8 cellular contexts compared by ENCODE assay signal in genomic region chr7:94509264-94509878, GRCh38. TPM values are rescaled to one million over a fixed set of nuclear protein-coding genes. Genes with fewer than 3 reads are reported as not detected.
DNase-seq lines count a peak whose midpoint lies in the region; ATAC-seq and TF ChIP-seq lines count a peak whose summit lies in the region.

CASD1 (plus strand) TSS chr7:94509809; CDS start chr7:94510085, 276 bp downstream.

- POLR2A ChIA-PET in activated CD4-positive, alpha-beta memory T cell treated with anti-CD3 and anti-CD28 coated beads, Interleukin-2, amount 10 ng/mL, durations not matched to agents 7 days and 5 days (lab: Charles Lee): no interaction called here

- H3K4me3 Mint-ChIP-seq in activated CD4-positive, alpha-beta memory T cell treated with anti-CD3 and anti-CD28 coated beads, Interleukin-2, amount 10 ng/mL, durations not matched to agents 7 days and 5 days: peak within 1 kb of the TSS; percentile 74
- H3K4me3 Mint-ChIP-seq in effector memory CD8-positive, alpha-beta T cell: peak within 1 kb of the TSS in 1 of 2 donors; percentile 78
- peak within 1 kb of the TSS; percentile 80 for H3K4me3 Mint-ChIP-seq in mesothelial cell of epicardium

- DNase-seq in 8988T: peak; percentile 61
- peak; percentile 74 for DNase-seq in NCI-H2227 (lab: John Stamatoyannopoulos, UW; ENCODE audit: unreplicated experiment)
- peak; percentile 67 for DNase-seq in activated CD4-positive, alpha-beta memory T cell treated with anti-CD3 and anti-CD28 coated beads, Interleukin-2, amount 10 ng/mL, durations not matched to agents 7 days and 5 days
- DNase-seq in effector memory CD8-positive, alpha-beta T cell: peak; percentile 57
- peak in 1 of 2 experiments; percentile 26 for DNase-seq in mesothelial cell of epicardium (ENCODE audit: low spot score in 2 of 2, unreplicated experiment in 2 of 2)
- peak; percentile 22 to 39 for DNase-seq in stimulated activated CD8-positive, alpha-beta memory T cell treated with anti-CD3 and anti-CD28 coated beads, Interleukin-2, amount 100 ng/mL, for 1 hour (ENCODE audit: low read depth in 2 of 2)

- H3K27me3 Mint-ChIP-seq in activated CD4-positive, alpha-beta memory T cell treated with anti-CD3 and anti-CD28 coated beads, Interleukin-2, amount 10 ng/mL, durations not matched to agents 7 days and 5 days: no peaks in the 10 kb centered on the region
- H3K27me3 Mint-ChIP-seq in effector memory CD8-positive, alpha-beta T cell: no peaks in the 10 kb centered on the region
- H3K27me3 Mint-ChIP-seq in mesothelial cell of epicardium (ENCODE audit: low read depth): no peaks in the 10 kb centered on the region

- H3K9me3 Mint-ChIP-seq in activated CD4-positive, alpha-beta memory T cell treated with anti-CD3 and anti-CD28 coated beads, Interleukin-2, amount 10 ng/mL, durations not matched to agents 7 days and 5 days: no peaks in the 10 kb centered on the region
- H3K9me3 Mint-ChIP-seq in effector memory CD8-positive, alpha-beta T cell: no peaks in the 10 kb centered on the region
- H3K9me3 Mint-ChIP-seq in mesothelial cell of epicardium: no peaks in the 10 kb centered on the region

- H3K27ac Mint-ChIP-seq in activated CD4-positive, alpha-beta memory T cell treated with anti-CD3 and anti-CD28 coated beads, Interleukin-2, amount 10 ng/mL, durations not matched to agents 7 days and 5 days: peak within 1 kb of the TSS; percentile 85
- H3K27ac Mint-ChIP-seq in effector memory CD8-positive, alpha-beta T cell: peak within 1 kb of the TSS; percentile 72 to 92
- peak within 1 kb of the TSS; percentile 94 for H3K27ac Mint-ChIP-seq in mesothelial cell of epicardium

- peak; percentile 50 for ATAC-seq in GM18505 (IDR thresholded peaks at IDR 0.05; ENCODE audit: unreplicated experiment)
- peak; percentile 53 for ATAC-seq in HG02973 (IDR thresholded peaks at IDR 0.05; ENCODE audit: unreplicated experiment)
- ATAC-seq in effector memory CD8-positive, alpha-beta T cell (replicated peaks): peak; percentile 71

- CTCF ChIA-PET in activated CD4-positive, alpha-beta memory T cell treated with anti-CD3 and anti-CD28 coated beads, Interleukin-2, amount 10 ng/mL, durations not matched to agents 7 days and 5 days (lab: Charles Lee): no interaction called here

- no peak for TF ChIP-seq CTCF in mesothelial cell of epicardium (IDR thresholded peaks at IDR 0.05; ENCODE audit: unreplicated experiment)

- peaks cover 12% of the 10 kb centered on the region for H3K36me3 Mint-ChIP-seq in activated CD4-positive, alpha-beta memory T cell treated with anti-CD3 and anti-CD28 coated beads, Interleukin-2, amount 10 ng/mL, durations not matched to agents 7 days and 5 days (ENCODE audit: low read depth)
- peaks cover 6% of the 10 kb centered on the region for H3K36me3 Mint-ChIP-seq in effector memory CD8-positive, alpha-beta T cell (ENCODE audit: insufficient read depth)
- H3K36me3 Mint-ChIP-seq in mesothelial cell of epicardium: no peaks in the 10 kb centered on the region

- H3K4me1 Mint-ChIP-seq in activated CD4-positive, alpha-beta memory T cell treated with anti-CD3 and anti-CD28 coated beads, Interleukin-2, amount 10 ng/mL, durations not matched to agents 7 days and 5 days: peaks cover 36% of the 10 kb centered on the region
- peaks cover 21 to 37% of the 10 kb centered on the region in 2 donors for H3K4me1 Mint-ChIP-seq in effector memory CD8-positive, alpha-beta T cell (ENCODE audit: low read depth in 2 of 2)
- peaks cover 37% of the 10 kb centered on the region for H3K4me1 Mint-ChIP-seq in mesothelial cell of epicardium

- peak; percentile 51 for TF ChIP-seq POLR2A in GM18505 (IDR thresholded peaks at IDR 0.05; ENCODE audit: borderline replicate concordance, extremely low read depth, insufficient read depth, insufficient read length)

RNA-seq across cellular contexts. Expression of gene CASD1, which starts in this region (rescaled TPM):
- total RNA-seq in activated CD4-positive, alpha-beta memory T cell treated with anti-CD3 and anti-CD28 coated beads, Interleukin-2, amount 10 ng/mL, durations not matched to agents 7 days and 5 days: 10 to 100 TPM in 1 of 2 experiments, 1 to 10 TPM in 1; 9.6 to 13.0 TPM
- total RNA-seq in mesothelial cell of epicardium: 27.4 to 35.6 TPM (median 29.2 TPM) in 3 replicates
